Comparison of ENCODE assay signal across 8 cellular contexts in genomic region chr2:179129574-179130238, GRCh38.
DNase-seq lines count a peak whose midpoint lies in the region; ATAC-seq, FAIRE-seq and TF ChIP-seq lines count a peak whose summit lies in the region.
"Had no signal": no experiment of that assay in that cellular context is flagged by ENCODE, and none has a peak within 500 bp of the region (broad histone marks: within the 10 kb centered on the region; RNA-seq: fewer than 3 reads in every experiment).

No MANE protein-coding gene starts in this region.

- H3K4me1 ChIP-seq in astrocyte (ENCODE audit: insufficient read depth, low read length) (no peaks in the 10 kb centered on the region), right lobe of liver (no peaks in the 10 kb centered on the region)

- no peak for FAIRE-seq in astrocyte (lab: Jason Lieb, UNC)

- peak; percentile 47 for ATAC-seq in HG03354 (IDR thresholded peaks at IDR 0.05; ENCODE audit: poor library complexity, severe bottlenecking, unreplicated experiment)
- peak; percentile 38 to 59 (median 51) for ATAC-seq in right lobe of liver
- ATAC-seq in stimulated activated memory B cell treated with anti-CD40 and anti-IgM and Interleukin-4, amounts not matched to agents 10 μg/mL and 1 μg/mL and 100 μg/mL, for 72 hours, result no peak

- H3K9ac ChIP-seq in astrocyte (ENCODE audit: low read length), result no peak overlapping the region

- no peak overlapping the region for H3K4me3 ChIP-seq in astrocyte (ENCODE audit: insufficient read depth, low read depth, low read length)
- H3K4me3 ChIP-seq in right lobe of liver, result no peak overlapping the region

- no peaks in the 10 kb centered on the region for H3K27me3 Mint-ChIP-seq in astrocyte (ENCODE audit: low read depth, unreplicated experiment)
- H3K27me3 Mint-ChIP-seq in stimulated activated memory B cell treated with anti-CD40 and anti-IgM and Interleukin-4, amounts not matched to agents 10 μg/mL and 1 μg/mL and 100 μg/mL, for 72 hours, result no peaks in the 10 kb centered on the region

- DNase-seq in astrocyte (ENCODE audit: low read depth) (no peak), right lobe of liver (no peak), NCI-H146 (lab: John Stamatoyannopoulos, UW) (no peak)
- DNase-seq in effector CD8-positive, alpha-beta T cell (lab: John Stamatoyannopoulos, UW), result no peak

- no peak overlapping the region for H3K4me2 ChIP-seq in astrocyte (ENCODE audit: low read length)

- intact Hi-C loops in right lobe of liver (cut with DNase I), result no loop called here

- H3K9me3 ChIP-seq in astrocyte (ENCODE audit: insufficient read depth, low read depth, low read length), result no peaks in the 10 kb centered on the region
- no peaks in the 10 kb centered on the region for H3K9me3 ChIP-seq in right lobe of liver

- 71% methylated on average over 1 of the region's 1 CpG for WGBS in right lobe of liver (ENCODE audit: insufficient coverage, low coverage, low lambda C conversion rate, missing lambda C conversion rate)

- H3K79me2 ChIP-seq in astrocyte (ENCODE audit: insufficient read depth, low read length), result no peaks in the 10 kb centered on the region

- H3K4me3 Mint-ChIP-seq in astrocyte (ENCODE audit: unreplicated experiment), result no peak overlapping the region
- H3K4me3 Mint-ChIP-seq in stimulated activated memory B cell treated with anti-CD40 and anti-IgM and Interleukin-4, amounts not matched to agents 10 μg/mL and 1 μg/mL and 100 μg/mL, for 72 hours, result no peak overlapping the region
- H3K4me3 Mint-ChIP-seq: T-helper 1 cell treated with Interleukin-12 subunit alpha and Interleukin-12 subunit beta and Interleukin-4 antibody, amounts not matched to agents 30 μg/mL and 1 μg/mL, for 36 hours had no signal

- H2AFZ ChIP-seq in astrocyte (ENCODE audit: low read depth, low read length), result no peak overlapping the region

- H3K9me3 Mint-ChIP-seq in astrocyte (ENCODE audit: unreplicated experiment), result no peaks in the 10 kb centered on the region
- H3K9me3 Mint-ChIP-seq in stimulated activated memory B cell treated with anti-CD40 and anti-IgM and Interleukin-4, amounts not matched to agents 10 μg/mL and 1 μg/mL and 100 μg/mL, for 72 hours, result no peaks in the 10 kb centered on the region
- H3K9me3 Mint-ChIP-seq: T-helper 1 cell treated with Interleukin-12 subunit alpha and Interleukin-12 subunit beta and Interleukin-4 antibody, amounts not matched to agents 30 μg/mL and 1 μg/mL, for 36 hours had no signal

- no peaks in the 10 kb centered on the region for H4K20me1 ChIP-seq in astrocyte (ENCODE audit: insufficient read depth, low read length)

- no peaks in the 10 kb centered on the region for H3K27me3 ChIP-seq in astrocyte (ENCODE audit: insufficient read depth, low read length)
- H3K27me3 ChIP-seq in right lobe of liver, result no peaks in the 10 kb centered on the region

- H3K27ac ChIP-seq in astrocyte (ENCODE audit: low read depth, low read length), result no peak overlapping the region
- no peak overlapping the region for H3K27ac ChIP-seq in right lobe of liver

- H3K27ac Mint-ChIP-seq in astrocyte (ENCODE audit: unreplicated experiment), result no peak overlapping the region
- no peak overlapping the region for H3K27ac Mint-ChIP-seq in stimulated activated memory B cell treated with anti-CD40 and anti-IgM and Interleukin-4, amounts not matched to agents 10 μg/mL and 1 μg/mL and 100 μg/mL, for 72 hours
- H3K27ac Mint-ChIP-seq: T-helper 1 cell treated with Interleukin-12 subunit alpha and Interleukin-12 subunit beta and Interleukin-4 antibody, amounts not matched to agents 30 μg/mL and 1 μg/mL, for 36 hours had no signal

- H3K36me3 ChIP-seq in astrocyte (ENCODE audit: insufficient read depth, low read length) (no peaks in the 10 kb centered on the region), right lobe of liver (peaks cover 0 to 8% (median 0%) of the 10 kb centered on the region in 4 donors)

- H3K4me1 Mint-ChIP-seq in astrocyte (ENCODE audit: low read depth, unreplicated experiment), result no peaks in the 10 kb centered on the region
- H3K4me1 Mint-ChIP-seq in stimulated activated memory B cell treated with anti-CD40 and anti-IgM and Interleukin-4, amounts not matched to agents 10 μg/mL and 1 μg/mL and 100 μg/mL, for 72 hours, result no peaks in the 10 kb centered on the region

- TF ChIP-seq CTCF in GM12872 (IDR thresholded peaks at IDR 0.05; ENCODE audit: insufficient read depth, low read depth, low read length) (peak; percentile 68), astrocyte (IDR thresholded peaks at IDR 0.05; ENCODE audit: insufficient read depth, low read depth, low read length) (peak; percentile 58), right lobe of liver (IDR thresholded peaks at IDR 0.05) (peak; percentile 38 to 65 (median 59))

- H3K36me3 Mint-ChIP-seq in astrocyte (ENCODE audit: low read depth, unreplicated experiment), result no peaks in the 10 kb centered on the region
- H3K36me3 Mint-ChIP-seq in stimulated activated memory B cell treated with anti-CD40 and anti-IgM and Interleukin-4, amounts not matched to agents 10 μg/mL and 1 μg/mL and 100 μg/mL, for 72 hours, result no peaks in the 10 kb centered on the region

- TF ChIP-seq POLR2A in right lobe of liver (IDR thresholded peaks at IDR 0.05), result no peak
